Comparison of ENCODE assay signal across 8 cellular contexts in the genomic region with DNA sequence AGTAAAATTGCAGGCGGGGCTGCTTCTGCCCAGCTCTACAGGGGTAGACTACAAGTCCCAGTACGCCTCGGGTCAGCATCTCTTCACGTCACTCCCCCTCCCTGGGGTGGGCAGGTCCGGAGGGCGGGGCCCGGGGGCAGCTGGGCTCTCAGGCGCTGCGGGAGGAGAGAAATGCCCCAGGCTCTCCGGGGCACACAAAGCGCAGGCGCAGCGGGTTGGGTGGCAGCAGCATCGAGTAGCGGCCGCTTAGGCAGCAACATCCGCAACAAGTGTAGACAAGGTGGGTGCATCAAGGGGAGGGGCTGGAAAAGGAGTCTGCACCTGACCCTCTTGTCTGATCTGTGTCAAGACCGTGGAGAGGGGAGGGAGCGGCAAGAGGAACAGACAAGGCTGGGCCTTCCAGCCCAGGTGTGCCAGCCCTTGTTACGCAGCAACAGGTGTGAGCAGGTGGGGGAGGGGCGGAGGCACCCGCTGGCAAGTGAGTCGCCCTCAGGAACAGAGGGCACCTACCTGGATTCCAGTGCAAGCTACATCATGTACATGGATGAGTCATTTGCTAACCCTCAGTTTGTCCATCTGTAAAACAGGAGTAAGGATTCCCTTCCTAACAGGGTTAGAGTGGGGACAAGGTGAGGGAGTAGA. TPM values are rescaled to one million over a fixed set of nuclear protein-coding genes. Genes with fewer than 3 reads are reported as not detected.
A peak's percentile ranks its signal among the peaks of the same experiment; 100 is the strongest.
DNase-seq lines count a peak whose midpoint lies in the region; ATAC-seq, FAIRE-seq and TF ChIP-seq lines count a peak whose summit lies in the region.

No MANE protein-coding gene starts in this region.

- WGBS in right cardiac atrium: 11% methylated on average over 23 of the region's 23 CpGs

- POLR2A ChIA-PET in HEK293 (lab: Yijun Ruan, JAX): interaction anchor here (1.1 kb wide), 1 partner anchor 113 kb away, joined by 4 read pairs; a partner anchor contains a TSS

- no peaks in the 10 kb centered on the region for H3K36me3 Mint-ChIP-seq in T-helper 2 cell treated with Interferon-gamma antibody and Interleukin-4, amounts not matched to agents 5 μg/mL and 100 μg/mL, for 36 hours (ENCODE audit: low read depth)

- TF ChIP-seq CTCF in HEK293 (tag by site-specific recombination; IDR thresholded peaks at IDR 0.05): no peak

- no peaks in the 10 kb centered on the region for H3K36me3 ChIP-seq in HEK293 (ENCODE audit: control insufficient read depth in 2 of 2, insufficient read depth in 1 of 2, low read length in 2 of 2)

- H3K4me1 Mint-ChIP-seq in T-helper 2 cell treated with Interferon-gamma antibody and Interleukin-4, amounts not matched to agents 5 μg/mL and 100 μg/mL, for 36 hours (ENCODE audit: low read depth): peaks cover 10% of the 10 kb centered on the region

- peak overlapping the region; percentile 27 for H3K4me3 ChIP-seq in HEK293 (ENCODE audit: low read depth, low read length)
- peak overlapping the region; percentile 12 for H3K4me3 ChIP-seq in right cardiac atrium (ENCODE audit: low read length)

- CTCF ChIA-PET in HEK293 (lab: Yijun Ruan, JAX): interaction anchor here (0.6 to 3.7 kb wide), 8 partner anchors 13 to 341 kb away, joined by 3 to 14 read pairs (median 4); no protein-coding TSS in a partner anchor

- H3K27ac ChIP-seq in HEK293 (ENCODE audit: extremely low read depth, low read depth, low read length) (no peak overlapping the region), angular gyrus (ENCODE audit: low read depth, low read length) (peak overlapping the region; percentile 95), right cardiac atrium (ENCODE audit: low read length) (no peak overlapping the region)

- no peaks in the 10 kb centered on the region for H3K9me3 Mint-ChIP-seq in T-helper 2 cell treated with Interferon-gamma antibody and Interleukin-4, amounts not matched to agents 5 μg/mL and 100 μg/mL, for 36 hours

- H3K27me3 ChIP-seq in right cardiac atrium (ENCODE audit: control insufficient read depth, insufficient read depth): no peaks in the 10 kb centered on the region

- DNase-seq in DMS153 treated with DMSO at 0.1 percent for 48 hours (lab: John Stamatoyannopoulos, UW; ENCODE audit: unreplicated experiment) (peak; percentile 90), NCI-H1417 treated with DMSO at 0.1 percent for 48 hours (lab: John Stamatoyannopoulos, UW) (peak; percentile 90), right cardiac atrium (peak; percentile 90 to 96 (median 96)), renal cortical epithelial cell (ENCODE audit: low read depth) (peak; percentile 76), urothelium cell line (ENCODE audit: low spot score) (peak; percentile 82)
- DNase-seq in T-helper 2 cell treated with Interferon-gamma antibody and Interleukin-4, amounts not matched to agents 5 μg/mL and 100 μg/mL, for 36 hours (ENCODE audit: low spot score): peak; percentile 85

- H3K9me3 ChIP-seq in HEK293 (ENCODE audit: control insufficient read depth, insufficient read depth, low read depth, low read length) (no peaks in the 10 kb centered on the region), right cardiac atrium (ENCODE audit: control insufficient read depth, low read length) (no peaks in the 10 kb centered on the region)

- ATAC-seq in right cardiac atrium: peak; percentile 98

- intact Hi-C loops in right cardiac atrium (cut with DNase I): no loop called here

- H3K27ac Mint-ChIP-seq in T-helper 2 cell treated with Interferon-gamma antibody and Interleukin-4, amounts not matched to agents 5 μg/mL and 100 μg/mL, for 36 hours: peak overlapping the region; percentile 49

- H3K4me1 ChIP-seq in HEK293 (ENCODE audit: control insufficient read depth, insufficient read depth, low read length) (no peaks in the 10 kb centered on the region), right cardiac atrium (ENCODE audit: control insufficient read depth, insufficient read depth, low read length) (no peaks in the 10 kb centered on the region)

- peaks cover 3% of the 10 kb centered on the region for H3K27me3 Mint-ChIP-seq in T-helper 2 cell treated with Interferon-gamma antibody and Interleukin-4, amounts not matched to agents 5 μg/mL and 100 μg/mL, for 36 hours (ENCODE audit: low read depth)

- H3K4me3 Mint-ChIP-seq in T-helper 2 cell treated with Interferon-gamma antibody and Interleukin-4, amounts not matched to agents 5 μg/mL and 100 μg/mL, for 36 hours: peak overlapping the region; percentile 69

- no peak for FAIRE-seq in urothelium cell line (lab: Jason Lieb, UNC)

TF ChIP-seq in HEK293, 187 proteins besides CTCF, POLR2A, EP300 and RAD21 (continues in another document):
- TF ChIP-seq ZNF501 (tag by site-specific recombination; IDR thresholded peaks at IDR 0.05) (no peak), ZBTB48 (tag by site-specific recombination; IDR thresholded peaks at IDR 0.05) (no peak), FEZF1 (tag by site-specific recombination; IDR thresholded peaks at IDR 0.05) (no peak), KLF10 (tag by site-specific recombination; IDR thresholded peaks at IDR 0.05) (peak; percentile 69; the same call in 1 of the 2 replicates), ZNF311 (tag by site-specific recombination; IDR thresholded peaks at IDR 0.05; ENCODE audit: borderline replicate concordance) (no peak), ZNF544 (tag by site-specific recombination; IDR thresholded peaks at IDR 0.05) (no peak), ZNF404 (tag by site-specific recombination; IDR thresholded peaks at IDR 0.05) (no peak), HOXA7 (CRISPR knock-in tag; IDR thresholded peaks at IDR 0.05; ENCODE audit: borderline replicate concordance) (no peak), KLF16 (tag by site-specific recombination; IDR thresholded peaks at IDR 0.05) (0 out of 2 replicates have a peak, but pooled peaks have one; percentile 49), YY2 (tag by site-specific recombination; IDR thresholded peaks at IDR 0.05) (no peak), ZNF548 (tag by site-specific recombination; IDR thresholded peaks at IDR 0.05) (no peak), RBAK (tag by site-specific recombination; IDR thresholded peaks at IDR 0.05) (no peak)
- TF ChIP-seq, protein P1, sequence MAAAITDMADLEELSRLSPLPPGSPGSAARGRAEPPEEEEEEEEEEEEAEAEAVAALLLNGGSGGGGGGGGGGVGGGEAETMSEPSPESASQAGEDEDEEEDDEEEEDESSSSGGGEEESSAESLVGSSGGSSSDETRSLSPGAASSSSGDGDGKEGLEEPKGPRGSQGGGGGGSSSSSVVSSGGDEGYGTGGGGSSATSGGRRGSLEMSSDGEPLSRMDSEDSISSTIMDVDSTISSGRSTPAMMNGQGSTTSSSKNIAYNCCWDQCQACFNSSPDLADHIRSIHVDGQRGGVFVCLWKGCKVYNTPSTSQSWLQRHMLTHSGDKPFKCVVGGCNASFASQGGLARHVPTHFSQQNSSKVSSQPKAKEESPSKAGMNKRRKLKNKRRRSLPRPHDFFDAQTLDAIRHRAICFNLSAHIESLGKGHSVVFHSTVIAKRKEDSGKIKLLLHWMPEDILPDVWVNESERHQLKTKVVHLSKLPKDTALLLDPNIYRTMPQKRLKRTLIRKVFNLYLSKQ (tag by site-specific recombination; IDR thresholded peaks at IDR 0.05; ENCODE audit: borderline replicate concordance): no peak
- TF ChIP-seq, protein P2, sequence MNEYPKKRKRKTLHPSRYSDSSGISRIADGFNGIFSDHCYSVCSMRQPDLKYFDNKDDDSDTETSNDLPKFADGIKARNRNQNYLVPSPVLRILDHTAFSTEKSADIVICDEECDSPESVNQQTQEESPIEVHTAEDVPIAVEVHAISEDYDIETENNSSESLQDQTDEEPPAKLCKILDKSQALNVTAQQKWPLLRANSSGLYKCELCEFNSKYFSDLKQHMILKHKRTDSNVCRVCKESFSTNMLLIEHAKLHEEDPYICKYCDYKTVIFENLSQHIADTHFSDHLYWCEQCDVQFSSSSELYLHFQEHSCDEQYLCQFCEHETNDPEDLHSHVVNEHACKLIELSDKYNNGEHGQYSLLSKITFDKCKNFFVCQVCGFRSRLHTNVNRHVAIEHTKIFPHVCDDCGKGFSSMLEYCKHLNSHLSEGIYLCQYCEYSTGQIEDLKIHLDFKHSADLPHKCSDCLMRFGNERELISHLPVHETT (tag by site-specific recombination; IDR thresholded peaks at IDR 0.05): no peak
- TF ChIP-seq, protein P3, sequence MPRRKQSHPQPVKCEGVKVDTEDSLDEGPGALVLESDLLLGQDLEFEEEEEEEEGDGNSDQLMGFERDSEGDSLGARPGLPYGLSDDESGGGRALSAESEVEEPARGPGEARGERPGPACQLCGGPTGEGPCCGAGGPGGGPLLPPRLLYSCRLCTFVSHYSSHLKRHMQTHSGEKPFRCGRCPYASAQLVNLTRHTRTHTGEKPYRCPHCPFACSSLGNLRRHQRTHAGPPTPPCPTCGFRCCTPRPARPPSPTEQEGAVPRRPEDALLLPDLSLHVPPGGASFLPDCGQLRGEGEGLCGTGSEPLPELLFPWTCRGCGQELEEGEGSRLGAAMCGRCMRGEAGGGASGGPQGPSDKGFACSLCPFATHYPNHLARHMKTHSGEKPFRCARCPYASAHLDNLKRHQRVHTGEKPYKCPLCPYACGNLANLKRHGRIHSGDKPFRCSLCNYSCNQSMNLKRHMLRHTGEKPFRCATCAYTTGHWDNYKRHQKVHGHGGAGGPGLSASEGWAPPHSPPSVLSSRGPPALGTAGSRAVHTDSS (tag by site-specific recombination; IDR thresholded peaks at IDR 0.05): no peak
- TF ChIP-seq, protein P4, sequence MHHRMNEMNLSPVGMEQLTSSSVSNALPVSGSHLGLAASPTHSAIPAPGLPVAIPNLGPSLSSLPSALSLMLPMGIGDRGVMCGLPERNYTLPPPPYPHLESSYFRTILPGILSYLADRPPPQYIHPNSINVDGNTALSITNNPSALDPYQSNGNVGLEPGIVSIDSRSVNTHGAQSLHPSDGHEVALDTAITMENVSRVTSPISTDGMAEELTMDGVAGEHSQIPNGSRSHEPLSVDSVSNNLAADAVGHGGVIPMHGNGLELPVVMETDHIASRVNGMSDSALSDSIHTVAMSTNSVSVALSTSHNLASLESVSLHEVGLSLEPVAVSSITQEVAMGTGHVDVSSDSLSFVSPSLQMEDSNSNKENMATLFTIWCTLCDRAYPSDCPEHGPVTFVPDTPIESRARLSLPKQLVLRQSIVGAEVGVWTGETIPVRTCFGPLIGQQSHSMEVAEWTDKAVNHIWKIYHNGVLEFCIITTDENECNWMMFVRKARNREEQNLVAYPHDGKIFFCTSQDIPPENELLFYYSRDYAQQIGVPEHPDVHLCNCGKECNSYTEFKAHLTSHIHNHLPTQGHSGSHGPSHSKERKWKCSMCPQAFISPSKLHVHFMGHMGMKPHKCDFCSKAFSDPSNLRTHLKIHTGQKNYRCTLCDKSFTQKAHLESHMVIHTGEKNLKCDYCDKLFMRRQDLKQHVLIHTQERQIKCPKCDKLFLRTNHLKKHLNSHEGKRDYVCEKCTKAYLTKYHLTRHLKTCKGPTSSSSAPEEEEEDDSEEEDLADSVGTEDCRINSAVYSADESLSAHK (tag by site-specific recombination; IDR thresholded peaks at IDR 0.05): no peak

RNA-seq across cellular contexts. Expression of a gene that starts 1.2 kb away (rescaled TPM):
- 10 to 100 TPM; 11.7 to 31.5 (median 19.9) TPM for total RNA-seq in right cardiac atrium
- 15.6 TPM for polyA plus RNA-seq in right cardiac atrium
- 3.5 and 4.2 TPM in 2 replicates for total RNA-seq in renal cortical epithelial cell

RNA-seq across cellular contexts. Expression of a gene that starts 49.7 kb away (rescaled TPM):
- 10 to 100 TPM; 35.8 to 46.2 (median 41.2) TPM for total RNA-seq in right cardiac atrium
- polyA plus RNA-seq in right cardiac atrium: 14.2 TPM
- 7.3 and 32.8 TPM in 2 replicates for total RNA-seq in renal cortical epithelial cell
